In genomic region chr20:50127587-50128519, GRCh38 we compare ENCODE assay signal across 14 cellular contexts.
"Had no signal": no experiment of that assay in that cellular context is flagged by ENCODE, and none has a peak within 500 bp of the region (broad histone marks: within the 10 kb centered on the region; RNA-seq: fewer than 3 reads in every experiment).

No MANE protein-coding gene starts in this region.

- H3K4me3 Mint-ChIP-seq: activated B cell treated with CpG ODN at 0.5 μM for 24 hours; activated CD4-positive, alpha-beta T cell treated with anti-CD3 and anti-CD28 coated beads, Interleukin-2, amount 10 ng/mL, durations not matched to agents 24 days and 14 days; activated T-helper 1 cell treated with anti-CD3 and anti-CD28 coated beads, Interleukin-12 subunit alpha, Interleukin-12 subunit beta, Interleukin-2, Interleukin-4 antibody, amounts not matched to agents 30 ng/mL and 10 ng/mL and 1 ng/mL, durations not matched to agents 14 hours and 24 hours and 36 hours had no signal

- H3K27me3 ChIP-seq: dorsolateral prefrontal cortex, tibial artery, vagina had no signal

- H3K4me1 ChIP-seq: vagina had no signal

- H3K27me3 Mint-ChIP-seq: activated B cell treated with CpG ODN at 0.5 μM for 24 hours; activated CD4-positive, alpha-beta T cell treated with anti-CD3 and anti-CD28 coated beads, Interleukin-2, amount 10 ng/mL, durations not matched to agents 24 days and 14 days had no signal

- H3K9me3 Mint-ChIP-seq: activated B cell treated with CpG ODN at 0.5 μM for 24 hours; activated CD4-positive, alpha-beta T cell treated with anti-CD3 and anti-CD28 coated beads, Interleukin-2, amount 10 ng/mL, durations not matched to agents 24 days and 14 days; activated T-helper 1 cell treated with anti-CD3 and anti-CD28 coated beads, Interleukin-12 subunit alpha, Interleukin-12 subunit beta, Interleukin-2, Interleukin-4 antibody, amounts not matched to agents 30 ng/mL and 10 ng/mL and 1 ng/mL, durations not matched to agents 14 hours and 24 hours and 36 hours had no signal

- FAIRE-seq: astrocyte, kidney had no signal

- H3K27ac Mint-ChIP-seq: activated B cell treated with CpG ODN at 0.5 μM for 24 hours had no signal

- H3K9me3 ChIP-seq: left ventricle myocardium inferior, tibial artery, vagina had no signal

- H3K4me1 Mint-ChIP-seq: activated B cell treated with CpG ODN at 0.5 μM for 24 hours had no signal

- DNase-seq: activated B cell treated with CpG ODN at 0.5 μM for 24 hours; activated CD4-positive, alpha-beta T cell treated with anti-CD3 and anti-CD28 coated beads, Interleukin-2, amount 10 ng/mL, durations not matched to agents 24 days and 14 days; activated naive CD4-positive, alpha-beta T cell; foreskin melanocyte; kidney; left ventricle myocardium inferior; mesenchymal stem cell; stimulated activated CD4-positive, alpha-beta T cell treated with anti-CD3 and anti-CD28 coated beads, Interleukin-15, amount 100 ng/mL, for 24 hours; stimulated activated CD4-positive, alpha-beta T cell treated with anti-CD3 and anti-CD28 coated beads, Interleukin-4, amount 100 ng/mL, for 4 hours; tibial artery had no signal

- H3K4me3 ChIP-seq: dorsolateral prefrontal cortex, left ventricle myocardium inferior, tibial artery, vagina had no signal

- H3K27ac ChIP-seq: tibial artery, vagina had no signal
